In genomic region chr1:43650306-43650941, GRCh38 we compare ENCODE assay signal across 8 cellular contexts. TPM values are rescaled to one million over a fixed set of nuclear protein-coding genes. Genes with fewer than 3 reads are reported as not detected.
DNase-seq lines count a peak whose midpoint lies in the region; ATAC-seq and TF ChIP-seq lines count a peak whose summit lies in the region.

No MANE protein-coding gene starts in this region.

- peak; percentile 53 for ATAC-seq in GM21360 (IDR thresholded peaks at IDR 0.05; ENCODE audit: unreplicated experiment)

- H3K27ac ChIP-seq in mesodermal cell (ENCODE audit: low read depth, low read length, severe bottlenecking) = peak overlapping the region; percentile 95

- no peaks in the 10 kb centered on the region for H3K9me3 ChIP-seq in mesodermal cell (ENCODE audit: control insufficient read depth, low read length)

- peak overlapping the region; percentile 99 for H3K4me3 Mint-ChIP-seq in endothelial cell (ENCODE audit: unreplicated experiment)

- peaks cover 16% of the 10 kb centered on the region for H3K4me1 ChIP-seq in mesodermal cell (ENCODE audit: control insufficient read depth, insufficient read depth, low read length, poor library complexity, severe bottlenecking)

- H3K4me1 Mint-ChIP-seq in endothelial cell (ENCODE audit: unreplicated experiment) = peaks cover 29% of the 10 kb centered on the region

- peaks cover 3% of the 10 kb centered on the region for H3K27me3 Mint-ChIP-seq in endothelial cell (ENCODE audit: unreplicated experiment)

- H3K36me3 ChIP-seq in mesodermal cell (ENCODE audit: control insufficient read depth, insufficient read depth, low read length) = peaks cover 28% of the 10 kb centered on the region

- 2% methylated on average over 20 to 24 of the region's 33 CpGs for WGBS in mesodermal cell (ENCODE audit: insufficient coverage in 2 of 2), 2 experiments

- H3K4me3 ChIP-seq in mesodermal cell (ENCODE audit: extremely low read depth, insufficient read depth, low read length, poor library complexity, severe bottlenecking) = peak overlapping the region; percentile 93

- peak; percentile 98 for DNase-seq in COLO829 (ENCODE audit: low spot score)
- DNase-seq in HT-29 (ENCODE audit: low spot score) = peak; percentile 97
- DNase-seq in NK-92 treated with Interleukin-12 subunit alpha and Interleukin-12 subunit beta, amount 100 ng/mL, for 24 hours (lab: John Stamatoyannopoulos, UW) = peak; percentile 91
- peak; percentile 77 to 83 (median 78) for DNase-seq in activated CD8-positive, alpha-beta memory T cell treated with anti-CD3 and anti-CD28 coated beads for 48 hours (ENCODE audit: low read depth in 2 of 3, low spot score in 2 of 3)
- peak; percentile 87 for DNase-seq in endothelial cell (ENCODE audit: low spot score)
- DNase-seq in stimulated activated CD8-positive, alpha-beta memory T cell treated with anti-CD3 and anti-CD28 coated beads, Interleukin-15, amount 100 ng/mL, for 4 hours (ENCODE audit: low read depth in 2 of 2) = peak; percentile 67 to 86

- H3K27ac Mint-ChIP-seq in endothelial cell (ENCODE audit: unreplicated experiment) = peak overlapping the region; percentile 99

- H3K36me3 Mint-ChIP-seq in endothelial cell (ENCODE audit: low read depth, unreplicated experiment) = peaks cover 20% of the 10 kb centered on the region

- H3K9me3 Mint-ChIP-seq in endothelial cell (ENCODE audit: unreplicated experiment) = no peaks in the 10 kb centered on the region

- no peak for TF ChIP-seq CTCF in endothelial cell (IDR thresholded peaks at IDR 0.05; ENCODE audit: unreplicated experiment)

RNA-seq across cellular contexts. Expression of gene KDM4A, which starts 0.5 kb away (rescaled TPM):
- 23.0 and 25.2 TPM in 2 replicates for total RNA-seq in HT-29 (2014; rRNA removed; shearing (Covaris generic))
- 62.5 TPM for total RNA-seq in endothelial cell (ENCODE audit: unreplicated experiment)
- 37.0 TPM for polyA plus RNA-seq in mesodermal cell (2013, experiment 1 of 2)
- 33.3 TPM for polyA plus RNA-seq in mesodermal cell (2013, experiment 2 of 2)

RNA-seq across cellular contexts. Expression of gene ST3GAL3, which starts 56.9 kb away (rescaled TPM):
- 4.6 and 4.8 TPM in 2 replicates for total RNA-seq in HT-29 (2014; rRNA removed; shearing (Covaris generic))
- total RNA-seq in endothelial cell (ENCODE audit: unreplicated experiment) = 14.9 TPM
- polyA plus RNA-seq in mesodermal cell (2013, experiment 1 of 2) = 22.4 TPM
- polyA plus RNA-seq in mesodermal cell (2013, experiment 2 of 2) = 16.2 TPM

Comparison
In these comparisons a context has a peak if more than half of its experiments do, and no peak if none do; other contexts are left out.
1. Peak in every context shown above with its lines: DNase-seq, ATAC-seq, H3K4me3 ChIP-seq and H3K27ac ChIP-seq.